22 cellular contexts compared by ENCODE assay signal in genomic region chr12:65539062-65539461, GRCh38.
"Had no signal": no experiment of that assay in that cellular context is flagged by ENCODE, and none has a peak within 500 bp of the region (broad histone marks: within the 10 kb centered on the region; RNA-seq: fewer than 3 reads in every experiment).

No MANE protein-coding gene starts in this region.

- H3K4me3 ChIP-seq: SJSA1 had no signal

- H3K36me3 ChIP-seq: SJSA1 had no signal

- H3K27me3 ChIP-seq: SJSA1 had no signal

- H3K27ac ChIP-seq: RWPE1 had no signal

- ATAC-seq: activated CD4-positive, CD25-positive, alpha-beta regulatory T cell treated with anti-CD3 and anti-CD28 coated beads, Interleukin-2, amount 50 U/mL, for 24 hours; activated CD8-positive, alpha-beta T cell treated with anti-CD3 and anti-CD28 coated beads for 36 hours; activated T-cell treated with anti-CD3 and anti-CD28 coated beads, Interleukin-2, amount 50 U/mL, for 72 hours; Panc1; SK-N-SH treated with all-trans-retinoic acid at 6 μM for 48 hours had no signal

- DNase-seq: activated CD4-positive, alpha-beta T cell treated with anti-CD3 and anti-CD28 coated beads for 4 hours; activated CD8-positive, alpha-beta memory T cell treated with anti-CD3 and anti-CD28 coated beads, Interleukin-2, amount 50 U/mL, for 4 hours; activated CD8-positive, alpha-beta T cell treated with anti-CD3 and anti-CD28 coated beads for 36 hours; activated gamma-delta T cell treated with Interleukin-2 at 50 U/mL for 16 hours; activated naive CD4-positive, alpha-beta T cell treated with anti-CD3 and anti-CD28 coated beads, Interleukin-2, amount 10 ng/mL, durations not matched to agents 7 days and 5 days; activated naive CD8-positive, alpha-beta T cell treated with anti-CD3 and anti-CD28 coated beads for 36 hours; activated T-cell treated with anti-CD3 and anti-CD28 coated beads, Interleukin-2, amount 50 U/mL, for 72 hours; cerebellar nuclear complex; Kasumi-1; NCI-H1105 treated with DMSO at 0.1 percent for 48 hours; NCI-H1436 treated with DMSO at 0.1 percent for 48 hours; NCI-H187; NCI-H2081; NCI-H526; NCI-H82; SHP77; SW 1271 had no signal
